11 cellular contexts compared by ENCODE assay signal in genomic region chr3:55482496-55483195, GRCh38. TPM values are rescaled to one million over a fixed set of nuclear protein-coding genes. Genes with fewer than 3 reads are reported as not detected.
DNase-seq lines count a peak whose midpoint lies in the region; ATAC-seq and FAIRE-seq lines count a peak whose summit lies in the region.
"Had no signal": no experiment of that assay in that cellular context is flagged by ENCODE, and none has a peak within 500 bp of the region (broad histone marks: within the 10 kb centered on the region; RNA-seq: fewer than 3 reads in every experiment).

No MANE protein-coding gene starts in this region.

- ATAC-seq in HG03039 (IDR thresholded peaks at IDR 0.05; ENCODE audit: unreplicated experiment), result no peak
- ATAC-seq: effector memory CD8-positive, alpha-beta T cell had no signal

- peak overlapping the region; percentile 67 to 98 for H2BK12ac ChIP-seq in mesenchymal stem cell (ENCODE audit: low read length in 2 of 2)

- H3K27me3 Mint-ChIP-seq in dendritic cell treated with granulocyte-macrophage colony-stimulating factor and Interleukin-4, amounts not matched to agents 40 ng/mL and 50 ng/mL, for 4 days, result peaks cover 54% of the 10 kb centered on the region

- peak overlapping the region; percentile 97 for H4K91ac ChIP-seq in mesenchymal stem cell (ENCODE audit: low read length)

- peak overlapping the region; percentile 79 for H4K8ac ChIP-seq in mesenchymal stem cell (ENCODE audit: low read length)

- FAIRE-seq in RCC 7860 (lab: Jason Lieb, UNC), result no peak

- no peaks in the 10 kb centered on the region for H3K9me3 ChIP-seq in HUES6 (ENCODE audit: control insufficient read depth, insufficient read depth, low read depth, low read length)
- H3K9me3 ChIP-seq in mesenchymal stem cell (ENCODE audit: control insufficient read depth, low read length), result no peaks in the 10 kb centered on the region
- H3K9me3 ChIP-seq in thymus (ENCODE audit: control insufficient read depth), result no peaks in the 10 kb centered on the region

- H3K23ac ChIP-seq in mesenchymal stem cell (ENCODE audit: low read length in 2 of 2), result peak overlapping the region; percentile 69 to 86

- intact Hi-C loops in dendritic cell treated with granulocyte-macrophage colony-stimulating factor and Interleukin-4, amounts not matched to agents 40 ng/mL and 50 ng/mL, for 4 days (cut with micrococcal nuclease), result loop anchor here (10.0 kb wide), 1 partner anchor 412 kb away; no protein-coding TSS in a partner anchor

- WGBS in mesenchymal stem cell, result under 1% methylated on average over 30 of the region's 38 CpGs
- WGBS in thymus, result 7% methylated on average over 38 of the region's 38 CpGs

- H3K9ac ChIP-seq in HUES6 (ENCODE audit: low read length) (peak overlapping the region; percentile 94), mesenchymal stem cell (ENCODE audit: low read length) (peak overlapping the region; percentile 79)

- H3K4me1 Mint-ChIP-seq in dendritic cell treated with granulocyte-macrophage colony-stimulating factor and Interleukin-4, amounts not matched to agents 40 ng/mL and 50 ng/mL, for 4 days (ENCODE audit: low read depth), result peaks cover 58% of the 10 kb centered on the region

- H3K27ac ChIP-seq in HUES6 (ENCODE audit: low read depth, low read length) (no peak overlapping the region; the same call in 1 of the 2 replicates), mesenchymal stem cell (ENCODE audit: low read length, poor library complexity, severe bottlenecking) (peak overlapping the region; percentile 97), thymus (ENCODE audit: low read depth) (no peak overlapping the region)

- H3K36me3 ChIP-seq in HUES6 (ENCODE audit: control insufficient read depth, insufficient read depth, low read length) (no peaks in the 10 kb centered on the region; the same call in 1 of the 2 replicates), mesenchymal stem cell (ENCODE audit: control insufficient read depth in 1 of 2, insufficient read depth in 2 of 2, low read depth in 1 of 2, low read length in 2 of 2) (no peaks in the 10 kb centered on the region), thymus (ENCODE audit: control insufficient read depth, insufficient read depth) (no peaks in the 10 kb centered on the region)

- peaks cover 59% of the 10 kb centered on the region for H3K36me3 Mint-ChIP-seq in dendritic cell treated with granulocyte-macrophage colony-stimulating factor and Interleukin-4, amounts not matched to agents 40 ng/mL and 50 ng/mL, for 4 days (ENCODE audit: low read depth)

- H2BK5ac ChIP-seq in mesenchymal stem cell (ENCODE audit: low read depth, low read length, poor library complexity, severe bottlenecking), result peak overlapping the region; percentile 92

- DNase-seq in mesenchymal stem cell (peak; percentile 86), NCI-H69 (lab: John Stamatoyannopoulos, UW) (no peak), RCC 7860 (ENCODE audit: low spot score) (no peak)
- DNase-seq: activated CD8-positive, alpha-beta memory T cell treated with anti-CD3 and anti-CD28 coated beads, Interleukin-2, amount 50 U/mL, for 48 hours; effector memory CD8-positive, alpha-beta T cell; NCI-H2081; stimulated activated CD8-positive, alpha-beta memory T cell treated with anti-CD3 and anti-CD28 coated beads, Interleukin-4, amount 100 ng/mL, for 48 hours had no signal

- H3K4me3 ChIP-seq in HUES6 (ENCODE audit: low read depth, low read length), result peak overlapping the region; percentile 79
- peak overlapping the region; percentile 71 to 77 for H3K4me3 ChIP-seq in mesenchymal stem cell (ENCODE audit: insufficient read depth in 1 of 2, low read depth in 1 of 2, low read length in 2 of 2)
- peak overlapping the region; percentile 13 for H3K4me3 ChIP-seq in thymus (ENCODE audit: low read length)

- peak overlapping the region in 1 of 2 experiments; percentile 93 for H3K14ac ChIP-seq in mesenchymal stem cell (ENCODE audit: low read length in 2 of 2)

- no peaks in the 10 kb centered on the region for H3K9me3 Mint-ChIP-seq in dendritic cell treated with granulocyte-macrophage colony-stimulating factor and Interleukin-4, amounts not matched to agents 40 ng/mL and 50 ng/mL, for 4 days

- H3K4ac ChIP-seq in mesenchymal stem cell (ENCODE audit: low read depth in 1 of 2, low read length in 2 of 2), result peak overlapping the region; percentile 82 to 99

- peak overlapping the region; percentile 88 for H3K4me3 Mint-ChIP-seq in dendritic cell treated with granulocyte-macrophage colony-stimulating factor and Interleukin-4, amounts not matched to agents 40 ng/mL and 50 ng/mL, for 4 days
- H3K4me3 Mint-ChIP-seq: effector memory CD8-positive, alpha-beta T cell had no signal

- H3K27me3 ChIP-seq in HUES6 (ENCODE audit: control insufficient read depth, insufficient read depth, low read length), result peaks cover 70% of the 10 kb centered on the region
- peaks cover 0 to 4% of the 10 kb centered on the region in 2 experiments for H3K27me3 ChIP-seq in mesenchymal stem cell (ENCODE audit: control insufficient read depth in 1 of 2, insufficient read depth in 1 of 2, low read length in 2 of 2)
- peaks cover 76% of the 10 kb centered on the region for H3K27me3 ChIP-seq in thymus (ENCODE audit: control insufficient read depth, insufficient read depth)

- no peak overlapping the region for H2AFZ ChIP-seq in mesenchymal stem cell (ENCODE audit: low read depth, low read length)

- H2BK120ac ChIP-seq in mesenchymal stem cell (ENCODE audit: low read depth, low read length), result peak overlapping the region; percentile 88

- H3K4me2 ChIP-seq in mesenchymal stem cell (ENCODE audit: low read length, poor library complexity, severe bottlenecking), result peak overlapping the region; percentile 96

- H3K4me1 ChIP-seq in HUES6 (ENCODE audit: control insufficient read depth, insufficient read depth, low read length) (peaks cover 18% of the 10 kb centered on the region; the same call in 1 of the 2 replicates), mesenchymal stem cell (ENCODE audit: control insufficient read depth, insufficient read depth, low read depth, low read length) (peaks cover 18% of the 10 kb centered on the region), thymus (ENCODE audit: control insufficient read depth, insufficient read depth, low read length) (no peaks in the 10 kb centered on the region)

- peak overlapping the region; percentile 84 for H3K27ac Mint-ChIP-seq in dendritic cell treated with granulocyte-macrophage colony-stimulating factor and Interleukin-4, amounts not matched to agents 40 ng/mL and 50 ng/mL, for 4 days
- H3K27ac Mint-ChIP-seq: effector memory CD8-positive, alpha-beta T cell had no signal

- peak overlapping the region; percentile 67 to 100 for H3K18ac ChIP-seq in mesenchymal stem cell (ENCODE audit: low read depth in 1 of 2, low read length in 2 of 2)

- no peaks in the 10 kb centered on the region for H3K79me1 ChIP-seq in mesenchymal stem cell (replicated peaks; ENCODE audit: low read length, poor library complexity, severe bottlenecking)

- H2AK5ac ChIP-seq in mesenchymal stem cell (ENCODE audit: low read length, severe bottlenecking), result peak overlapping the region; percentile 40

- H2BK15ac ChIP-seq in mesenchymal stem cell (ENCODE audit: low read depth, poor library complexity, severe bottlenecking), result peak overlapping the region; percentile 91

RNA-seq across cellular contexts. Expression of gene WNT5A, which starts 4.5 kb away (rescaled TPM):
- polyA plus RNA-seq in mesenchymal stem cell (2013, experiment 1 of 2), result 239 TPM
- polyA plus RNA-seq in mesenchymal stem cell (2013, experiment 2 of 2), result 239 TPM
- polyA plus RNA-seq in thymus, result 5.5 TPM

Comparison
In these comparisons a context has a peak if more than half of its experiments do, and no peak if none do; other contexts are left out.
1. H3K4me3 ChIP-seq: peak in every context shown above with its lines; median percentile 79 in HUES6; 74 in mesenchymal stem cell; 13 in thymus.